ENCODE assay signal across 30 cellular contexts in the genomic region with DNA sequence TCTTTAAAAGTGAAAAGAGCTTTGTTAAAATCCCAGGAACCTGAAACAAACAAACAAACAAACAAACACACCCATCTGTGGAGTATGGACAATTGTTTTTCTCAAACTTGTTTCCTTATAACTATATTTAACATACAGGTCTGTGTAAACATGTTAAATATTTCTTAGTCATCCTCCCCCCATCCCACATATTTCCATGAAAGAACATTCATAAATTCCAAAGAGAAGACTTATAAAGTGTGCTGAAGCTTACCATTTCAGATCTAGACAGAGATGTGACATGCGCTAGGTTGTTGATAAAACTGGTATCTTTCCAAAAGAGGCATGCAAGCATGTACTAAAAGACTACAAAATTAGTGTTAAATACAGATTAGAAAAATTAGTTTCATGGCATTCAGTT. TPM values are rescaled to one million over a fixed set of nuclear protein-coding genes. Genes with fewer than 3 reads are reported as not detected.
DNase-seq lines count a peak whose midpoint lies in the region; ATAC-seq and TF ChIP-seq lines count a peak whose summit lies in the region.
"Had no signal": no experiment of that assay in that cellular context is flagged by ENCODE, and none has a peak within 500 bp of the region (broad histone marks: within the 10 kb centered on the region; RNA-seq: fewer than 3 reads in every experiment).

No MANE protein-coding gene starts in this region.

- peaks cover 37% of the 10 kb centered on the region for H3K79me2 ChIP-seq in DOHH2 (ENCODE audit: control insufficient read depth, low read length)
- peaks cover 15% of the 10 kb centered on the region; the same call in 1 of the 2 replicates for H3K79me2 ChIP-seq in SU-DHL-6 (ENCODE audit: insufficient read depth, low read length)

- peaks cover 47% of the 10 kb centered on the region for H3K4me1 ChIP-seq in DOHH2 (ENCODE audit: control insufficient read depth, low read length)
- H3K4me1 ChIP-seq: BE2C had no signal

- DNase-seq in iris pigment epithelial cell (ENCODE audit: low read depth) (peak; percentile 51), NCI-H446 treated with DMSO at 0.1 percent for 48 hours (lab: John Stamatoyannopoulos, UW) (no peak)
- DNase-seq in activated CD4-positive, alpha-beta memory T cell treated with anti-CD3 and anti-CD28 coated beads, Interleukin-2, amount 10 ng/mL, durations not matched to agents 7 days and 5 days, result no peak
- no peak for DNase-seq in stimulated activated CD4-positive, alpha-beta T cell treated with anti-CD3 and anti-CD28 coated beads, Interleukin-4, amount 100 ng/mL, for 24 hours
- DNase-seq: activated CD4-positive, CD25-positive, alpha-beta regulatory T cell treated with anti-CD3 and anti-CD28 coated beads, Interleukin-2, amount 50 U/mL, for 72 hours; activated CD8-positive, alpha-beta memory T cell treated with anti-CD3 and anti-CD28 coated beads, Interleukin-2, amount 50 U/mL, for 48 hours; activated CD8-positive, alpha-beta T cell treated with anti-CD3 and anti-CD28 coated beads for 36 hours; activated naive CD4-positive, alpha-beta T cell treated with anti-CD3 and anti-CD28 coated beads for 36 hours; adrenal gland; BE2C; CD8-positive, alpha-beta T cell; effector CD4-positive, alpha-beta T cell; heart left ventricle; kidney; midbrain; naive B cell; NCI-H82; right lobe of liver; stimulated activated CD4-positive, alpha-beta T cell treated with anti-CD3 and anti-CD28 coated beads, Interleukin-4, amount 100 ng/mL, for 1 hour; transverse colon had no signal

- H4K20me1 ChIP-seq in DOHH2 (ENCODE audit: control insufficient read depth, insufficient read depth, low read depth, low read length) (no peaks in the 10 kb centered on the region), SU-DHL-6 (ENCODE audit: low read depth, low read length) (0 out of 2 replicates have a peak, but pooled peaks cover 4% of the 10 kb centered on the region)

- POLR2A ChIA-PET in activated CD4-positive, alpha-beta memory T cell treated with anti-CD3 and anti-CD28 coated beads, Interleukin-2, amount 10 ng/mL, durations not matched to agents 7 days and 5 days (lab: Charles Lee), result no interaction called here

- no peak overlapping the region for H2AFZ ChIP-seq in SU-DHL-6 (ENCODE audit: low read depth, low read length, severe bottlenecking)

- H3K36me3 Mint-ChIP-seq in IgD-negative memory B cell, result peaks cover 4% of the 10 kb centered on the region
- peaks cover 13% of the 10 kb centered on the region for H3K36me3 Mint-ChIP-seq in activated CD4-positive, alpha-beta memory T cell treated with anti-CD3 and anti-CD28 coated beads, Interleukin-2, amount 10 ng/mL, durations not matched to agents 7 days and 5 days (ENCODE audit: low read depth)

- no peaks in the 10 kb centered on the region for H3K27me3 Mint-ChIP-seq in IgD-negative memory B cell
- no peaks in the 10 kb centered on the region for H3K27me3 Mint-ChIP-seq in activated CD4-positive, alpha-beta memory T cell treated with anti-CD3 and anti-CD28 coated beads, Interleukin-2, amount 10 ng/mL, durations not matched to agents 7 days and 5 days
- H3K27me3 Mint-ChIP-seq: activated CD8-positive, alpha-beta T cell treated with anti-CD3 and anti-CD28 coated beads for 36 hours; naive B cell had no signal

- CTCF ChIA-PET in activated CD4-positive, alpha-beta memory T cell treated with anti-CD3 and anti-CD28 coated beads, Interleukin-2, amount 10 ng/mL, durations not matched to agents 7 days and 5 days (lab: Charles Lee), result no interaction called here

- H3K27ac ChIP-seq in DOHH2 (ENCODE audit: low read depth, low read length) (no peak overlapping the region), SU-DHL-6 (ENCODE audit: low read depth, low read length) (0 out of 2 replicates have a peak overlapping the region, but pooled peaks have one; percentile 45)
- H3K27ac ChIP-seq: adrenal gland, heart left ventricle, HL-60, neutrophil, right lobe of liver, RWPE1, transverse colon had no signal

- H3K27ac Mint-ChIP-seq in IgD-negative memory B cell, result peak overlapping the region in 2 of 3 donors; percentile 28 to 33
- no peak overlapping the region for H3K27ac Mint-ChIP-seq in activated CD4-positive, alpha-beta memory T cell treated with anti-CD3 and anti-CD28 coated beads, Interleukin-2, amount 10 ng/mL, durations not matched to agents 7 days and 5 days
- H3K27ac Mint-ChIP-seq: activated CD8-positive, alpha-beta T cell treated with anti-CD3 and anti-CD28 coated beads for 36 hours; activated naive CD4-positive, alpha-beta T cell treated with anti-CD3 and anti-CD28 coated beads for 36 hours; activated T-helper 1 cell treated with anti-CD3 and anti-CD28 coated beads, Interleukin-12 subunit alpha, Interleukin-12 subunit beta, Interleukin-2, Interleukin-4 antibody, amounts not matched to agents 30 ng/mL and 10 ng/mL and 1 ng/mL, durations not matched to agents 14 hours and 24 hours and 36 hours; CD8-positive, alpha-beta T cell; naive B cell; T-helper 1 cell treated with Interleukin-12 subunit alpha and Interleukin-12 subunit beta and Interleukin-4 antibody, amounts not matched to agents 30 μg/mL and 1 μg/mL, for 36 hours had no signal

- ATAC-seq in GM19455 (IDR thresholded peaks at IDR 0.05; ENCODE audit: unreplicated experiment), result no peak
- ATAC-seq: activated CD8-positive, alpha-beta T cell treated with anti-CD3 and anti-CD28 coated beads for 36 hours; CD8-positive, alpha-beta T cell; HCT116; heart left ventricle had no signal

- no peaks in the 10 kb centered on the region for H3K9me2 ChIP-seq in DOHH2 (replicated peaks; ENCODE audit: control insufficient read depth, low read length)
- no peaks in the 10 kb centered on the region for H3K9me2 ChIP-seq in SU-DHL-6 (replicated peaks; ENCODE audit: insufficient read depth, low read length)

- H3K9me3 ChIP-seq in DOHH2 (ENCODE audit: control insufficient read depth, insufficient read depth, low read length), result no peaks in the 10 kb centered on the region
- no peaks in the 10 kb centered on the region for H3K9me3 ChIP-seq in SU-DHL-6 (ENCODE audit: insufficient read depth, low read length)
- H3K9me3 ChIP-seq: adrenal gland, BE2C, heart left ventricle, neutrophil, right lobe of liver, transverse colon had no signal

- no peak overlapping the region for H3K4me3 ChIP-seq in DOHH2 (ENCODE audit: low read length)
- no peak overlapping the region for H3K4me3 ChIP-seq in SU-DHL-6 (ENCODE audit: insufficient read depth, low read length, poor library complexity, severe bottlenecking)
- H3K4me3 ChIP-seq: adrenal gland, heart left ventricle, right lobe of liver, transverse colon had no signal

- H3K36me3 ChIP-seq in DOHH2 (ENCODE audit: control insufficient read depth, low read length) (peaks cover 57% of the 10 kb centered on the region), SU-DHL-6 (ENCODE audit: low read length) (peaks cover 10% of the 10 kb centered on the region; the same call in 1 of the 2 replicates)
- H3K36me3 ChIP-seq: neutrophil had no signal

- no peak overlapping the region for H3K9ac ChIP-seq in SU-DHL-6 (ENCODE audit: low read length)

- H3K9me3 Mint-ChIP-seq in IgD-negative memory B cell, result no peaks in the 10 kb centered on the region
- H3K9me3 Mint-ChIP-seq in activated CD4-positive, alpha-beta memory T cell treated with anti-CD3 and anti-CD28 coated beads, Interleukin-2, amount 10 ng/mL, durations not matched to agents 7 days and 5 days, result no peaks in the 10 kb centered on the region
- H3K9me3 Mint-ChIP-seq: activated CD8-positive, alpha-beta T cell treated with anti-CD3 and anti-CD28 coated beads for 36 hours; activated naive CD4-positive, alpha-beta T cell treated with anti-CD3 and anti-CD28 coated beads for 36 hours; activated T-helper 1 cell treated with anti-CD3 and anti-CD28 coated beads, Interleukin-12 subunit alpha, Interleukin-12 subunit beta, Interleukin-2, Interleukin-4 antibody, amounts not matched to agents 30 ng/mL and 10 ng/mL and 1 ng/mL, durations not matched to agents 14 hours and 24 hours and 36 hours; CD8-positive, alpha-beta T cell; naive B cell; T-helper 1 cell treated with Interleukin-12 subunit alpha and Interleukin-12 subunit beta and Interleukin-4 antibody, amounts not matched to agents 30 μg/mL and 1 μg/mL, for 36 hours had no signal

- H3K27me3 ChIP-seq in DOHH2 (ENCODE audit: control insufficient read depth, low read length), result no peaks in the 10 kb centered on the region
- no peaks in the 10 kb centered on the region for H3K27me3 ChIP-seq in SU-DHL-6 (ENCODE audit: low read length)
- H3K27me3 ChIP-seq: adrenal gland, BE2C, heart left ventricle, neutrophil, right lobe of liver, transverse colon had no signal

- no peak overlapping the region for H3K4me3 Mint-ChIP-seq in IgD-negative memory B cell
- H3K4me3 Mint-ChIP-seq in activated CD4-positive, alpha-beta memory T cell treated with anti-CD3 and anti-CD28 coated beads, Interleukin-2, amount 10 ng/mL, durations not matched to agents 7 days and 5 days, result no peak overlapping the region
- H3K4me3 Mint-ChIP-seq: activated CD8-positive, alpha-beta T cell treated with anti-CD3 and anti-CD28 coated beads for 36 hours; activated naive CD4-positive, alpha-beta T cell treated with anti-CD3 and anti-CD28 coated beads for 36 hours; activated T-helper 1 cell treated with anti-CD3 and anti-CD28 coated beads, Interleukin-12 subunit alpha, Interleukin-12 subunit beta, Interleukin-2, Interleukin-4 antibody, amounts not matched to agents 30 ng/mL and 10 ng/mL and 1 ng/mL, durations not matched to agents 14 hours and 24 hours and 36 hours; CD8-positive, alpha-beta T cell; naive B cell; T-helper 1 cell treated with Interleukin-12 subunit alpha and Interleukin-12 subunit beta and Interleukin-4 antibody, amounts not matched to agents 30 μg/mL and 1 μg/mL, for 36 hours had no signal

- no peak for TF ChIP-seq CTCF in DOHH2 (IDR thresholded peaks at IDR 0.05; ENCODE audit: low read depth, low read length, poor library complexity, severe bottlenecking)
- TF ChIP-seq CTCF in SU-DHL-6 (IDR thresholded peaks at IDR 0.05; ENCODE audit: insufficient read depth, low read length, poor library complexity, severe bottlenecking), result no peak

- H3K4me2 ChIP-seq in DOHH2 (ENCODE audit: low read length) (peak overlapping the region; percentile 44; the same call in 1 of the 2 replicates), SU-DHL-6 (ENCODE audit: low read depth, low read length, poor library complexity, severe bottlenecking) (peak overlapping the region; percentile 48)

- H3F3A ChIP-seq in DOHH2 (ENCODE audit: control insufficient read depth, insufficient read depth) (peaks cover 12% of the 10 kb centered on the region), SU-DHL-6 (ENCODE audit: insufficient read depth) (peaks cover 9% of the 10 kb centered on the region)

- peaks cover 24 to 27% (median 24%) of the 10 kb centered on the region in 3 donors for H3K4me1 Mint-ChIP-seq in IgD-negative memory B cell
- H3K4me1 Mint-ChIP-seq in activated CD4-positive, alpha-beta memory T cell treated with anti-CD3 and anti-CD28 coated beads, Interleukin-2, amount 10 ng/mL, durations not matched to agents 7 days and 5 days, result peaks cover 18% of the 10 kb centered on the region

RNA-seq across cellular contexts. Expression of gene FKBP14, which starts 6.5 kb away (rescaled TPM):
- 3.6 TPM for polyA plus RNA-seq in IgD-negative memory B cell
- total RNA-seq in activated CD4-positive, alpha-beta memory T cell treated with anti-CD3 and anti-CD28 coated beads, Interleukin-2, amount 10 ng/mL, durations not matched to agents 7 days and 5 days, result 1 to 10 TPM; 5.0 to 7.1 TPM

RNA-seq across cellular contexts. Expression of gene PLEKHA8, which starts 8.3 kb away (rescaled TPM):
- 3.6 TPM for polyA plus RNA-seq in IgD-negative memory B cell
- 10 to 100 TPM; 10.3 to 10.7 TPM for total RNA-seq in activated CD4-positive, alpha-beta memory T cell treated with anti-CD3 and anti-CD28 coated beads, Interleukin-2, amount 10 ng/mL, durations not matched to agents 7 days and 5 days

RNA-seq across cellular contexts. Expression of gene SCRN1, which starts 30.4 kb away (rescaled TPM):
- polyA plus RNA-seq in IgD-negative memory B cell, result 55.5 TPM
- total RNA-seq in activated CD4-positive, alpha-beta memory T cell treated with anti-CD3 and anti-CD28 coated beads, Interleukin-2, amount 10 ng/mL, durations not matched to agents 7 days and 5 days, result 1 to 10 TPM; 2.0 to 2.5 TPM
